1 cellular context compared by ENCODE assay signal in genomic region chr16:84054916-84055315, GRCh38.
TF ChIP-seq lines count a peak whose summit lies in the region.

No MANE protein-coding gene starts in this region.

TF ChIP-seq in HCT116, 20 proteins besides CTCF, POLR2A, EP300 and RAD21 (continued from another document):
- TF ChIP-seq TCF7L2 (IDR thresholded peaks at IDR 0.05; ENCODE audit: borderline replicate concordance, extremely low read depth, insufficient read depth, insufficient read length) (no peak), EZH2 (IDR thresholded peaks at IDR 0.05) (no peak), SIN3A (IDR thresholded peaks at IDR 0.05; ENCODE audit: low read depth) (no peak), JUND (IDR thresholded peaks at IDR 0.05) (no peak), CEBPB (IDR thresholded peaks at IDR 0.05; ENCODE audit: low read depth) (no peak), EGR1 (IDR thresholded peaks at IDR 0.05; ENCODE audit: low read depth) (no peak), ZFX (IDR thresholded peaks at IDR 0.05) (no peak), POLR2AphosphoS5 (IDR thresholded peaks at IDR 0.05; ENCODE audit: low read depth, low read length) (no peak), CBX3 (IDR thresholded peaks at IDR 0.05; ENCODE audit: low read depth) (no peak), ELF1 (IDR thresholded peaks at IDR 0.05; ENCODE audit: borderline replicate concordance, low read depth) (no peak), EZH2phosphoT487 (IDR thresholded peaks at IDR 0.05; ENCODE audit: borderline replicate concordance) (no peak), MAX (IDR thresholded peaks at IDR 0.05) (no peak), SP1 (IDR thresholded peaks at IDR 0.05; ENCODE audit: low read depth) (no peak)
- TF ChIP-seq, protein P1, sequence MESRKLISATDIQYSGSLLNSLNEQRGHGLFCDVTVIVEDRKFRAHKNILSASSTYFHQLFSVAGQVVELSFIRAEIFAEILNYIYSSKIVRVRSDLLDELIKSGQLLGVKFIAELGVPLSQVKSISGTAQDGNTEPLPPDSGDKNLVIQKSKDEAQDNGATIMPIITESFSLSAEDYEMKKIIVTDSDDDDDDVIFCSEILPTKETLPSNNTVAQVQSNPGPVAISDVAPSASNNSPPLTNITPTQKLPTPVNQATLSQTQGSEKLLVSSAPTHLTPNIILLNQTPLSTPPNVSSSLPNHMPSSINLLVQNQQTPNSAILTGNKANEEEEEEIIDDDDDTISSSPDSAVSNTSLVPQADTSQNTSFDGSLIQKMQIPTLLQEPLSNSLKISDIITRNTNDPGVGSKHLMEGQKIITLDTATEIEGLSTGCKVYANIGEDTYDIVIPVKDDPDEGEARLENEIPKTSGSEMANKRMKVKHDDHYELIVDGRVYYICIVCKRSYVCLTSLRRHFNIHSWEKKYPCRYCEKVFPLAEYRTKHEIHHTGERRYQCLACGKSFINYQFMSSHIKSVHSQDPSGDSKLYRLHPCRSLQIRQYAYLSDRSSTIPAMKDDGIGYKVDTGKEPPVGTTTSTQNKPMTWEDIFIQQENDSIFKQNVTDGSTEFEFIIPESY (IDR thresholded peaks at IDR 0.05; ENCODE audit: extremely low read depth, insufficient replicate concordance, low read length): no peak
